ENCODE assay signal across 9 cellular contexts in the genomic region with DNA sequence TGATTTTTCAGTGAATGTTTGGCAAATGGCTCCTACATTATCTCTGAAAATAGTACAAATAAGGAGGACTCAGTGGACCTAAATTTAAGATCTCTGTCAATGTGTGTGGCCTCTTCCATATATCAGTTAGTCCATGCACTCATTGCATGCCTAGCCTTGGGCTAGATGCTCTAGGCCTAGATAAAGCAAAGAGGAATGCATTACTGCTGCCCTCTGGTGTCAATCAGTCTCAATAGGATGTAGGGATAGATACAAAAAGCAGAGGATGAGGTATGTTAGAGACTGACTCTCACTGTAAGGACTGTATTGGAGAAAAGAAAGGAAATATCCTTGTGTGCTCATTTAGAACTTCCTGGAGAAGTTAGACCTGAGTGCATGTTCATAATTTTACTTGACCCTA. TPM values are rescaled to one million over a fixed set of nuclear protein-coding genes. Genes with fewer than 3 reads are reported as not detected.
DNase-seq lines count a peak whose midpoint lies in the region; ATAC-seq and TF ChIP-seq lines count a peak whose summit lies in the region.
"Had no signal": no experiment of that assay in that cellular context is flagged by ENCODE, and none has a peak within 500 bp of the region (broad histone marks: within the 10 kb centered on the region; RNA-seq: fewer than 3 reads in every experiment).

No MANE protein-coding gene starts in this region.

- H3K27me3 Mint-ChIP-seq in HFFc6 (ENCODE audit: insufficient read depth) = no peaks in the 10 kb centered on the region

- H3K4me2 ChIP-seq in PC-9 = no peak overlapping the region

- H3K4me1 Mint-ChIP-seq in HFFc6 (ENCODE audit: low read depth) = no peaks in the 10 kb centered on the region
- H3K4me1 Mint-ChIP-seq: IgD-negative memory B cell had no signal

- H3K36me3 ChIP-seq in PC-9 (ENCODE audit: low read depth) = no peaks in the 10 kb centered on the region

- H4K20me1 ChIP-seq in PC-9 (ENCODE audit: insufficient read depth) = no peaks in the 10 kb centered on the region

- H3K27ac Mint-ChIP-seq in HFFc6 = no peak overlapping the region
- H3K27ac Mint-ChIP-seq: IgD-negative memory B cell had no signal

- no peak overlapping the region for H2AFZ ChIP-seq in PC-9

- no peak overlapping the region for H3K4me3 ChIP-seq in PC-9
- no peak overlapping the region for H3K4me3 ChIP-seq in retinal pigment epithelial cell (ENCODE audit: low read length)

- H3K36me3 Mint-ChIP-seq in HFFc6 (ENCODE audit: low read depth) = no peaks in the 10 kb centered on the region

- TF ChIP-seq CTCF in HFFc6 (IDR thresholded peaks at IDR 0.05) = no peak
- TF ChIP-seq CTCF in PC-9 (conservative IDR thresholded peaks at IDR 0.05) = peak; percentile 56
- peak; percentile 55 for TF ChIP-seq CTCF in foreskin keratinocyte (conservative IDR thresholded peaks at IDR 0.05)
- TF ChIP-seq CTCF in retinal pigment epithelial cell (conservative IDR thresholded peaks at IDR 0.05; ENCODE audit: low read depth, low read length) = peak; percentile 55

- no peaks in the 10 kb centered on the region for H3K79me2 ChIP-seq in PC-9 (ENCODE audit: low read depth)

- H3K4me1 ChIP-seq in PC-9 (replicated peaks; ENCODE audit: insufficient read depth) (no peaks in the 10 kb centered on the region; the same call in 1 of the 2 replicates), foreskin keratinocyte (peaks cover 7% of the 10 kb centered on the region)

- H3K27me3 ChIP-seq in PC-9 (ENCODE audit: insufficient read depth, low read depth) (no peaks in the 10 kb centered on the region), foreskin keratinocyte (no peaks in the 10 kb centered on the region)

- H3K4me3 Mint-ChIP-seq in HFFc6 = no peak overlapping the region
- H3K4me3 Mint-ChIP-seq: IgD-negative memory B cell had no signal

- DNase-seq in DMS153 treated with DMSO at 0.1 percent for 48 hours (lab: John Stamatoyannopoulos, UW; ENCODE audit: unreplicated experiment) (peak; percentile 65), HFFc6 (peak; percentile 2), PC-9 (peak in 1 of 2 experiments; percentile 45), foreskin keratinocyte (peak in 1 of 2 donors; percentile 48), retinal pigment epithelial cell (ENCODE audit: low read depth) (no peak), NCI-H187 treated with DMSO at 0.1 percent for 48 hours (lab: John Stamatoyannopoulos, UW) (no peak)

- POLR2A ChIA-PET in PC-9 (lab: Charles Lee; ENCODE audit: unreplicated experiment) = no interaction called here

- intact Hi-C loops in PC-9 (cut with micrococcal nuclease; ENCODE audit: unreplicated experiment) = loop anchor here (1.0 kb wide), 1 partner anchor 307 kb away; no protein-coding TSS in a partner anchor

- H3K9me3 Mint-ChIP-seq in HFFc6 = peaks cover 32% of the 10 kb centered on the region

- H3K9me2 ChIP-seq in PC-9 (ENCODE audit: insufficient read depth) = no peaks in the 10 kb centered on the region

- H3K9me3 ChIP-seq in PC-9 (ENCODE audit: insufficient read depth, low read depth) = no peaks in the 10 kb centered on the region

- no peak overlapping the region for H3K27ac ChIP-seq in PC-9
- no peak overlapping the region for H3K27ac ChIP-seq in foreskin keratinocyte

- BruUV-seq in PC-9 (replicated peaks; lab: Mats Ljungman, UMichigan) = no TSS peak

- CTCF ChIA-PET in PC-9 (lab: Charles Lee) = no interaction called here

- H3F3A ChIP-seq in PC-9 (ENCODE audit: insufficient read depth, low read depth) = no peaks in the 10 kb centered on the region

- ATAC-seq in foreskin keratinocyte = peak; percentile 47
- no peak for ATAC-seq in GM21529 (IDR thresholded peaks at IDR 0.05; ENCODE audit: unreplicated experiment)
- no peak for ATAC-seq in HG03342 (IDR thresholded peaks at IDR 0.05; ENCODE audit: unreplicated experiment)

RNA-seq across cellular contexts. Expression of a gene that starts 42.0 kb away (rescaled TPM):
- total RNA-seq in HFFc6 (2021; fragmentation: NEBNext Ultra II Directional; extraction: Animal tissue kit (Norgen Biotek cat#: 25700)) = not detected
- not detected in 2 replicates for total RNA-seq in PC-9 (2021)
- total RNA-seq in foreskin keratinocyte = not detected in 2 replicates
- not detected in 2 replicates for polyA plus RNA-seq in foreskin keratinocyte
- polyA plus RNA-seq: IgD-negative memory B cell had no signal

RNA-seq across cellular contexts. Expression of a gene that starts 52.4 kb away (rescaled TPM):
- total RNA-seq in HFFc6 (2021; fragmentation: NEBNext Ultra II Directional; extraction: Animal tissue kit (Norgen Biotek cat#: 25700)) = not detected
- not detected in 2 replicates for total RNA-seq in PC-9 (2021)
- not detected in 2 replicates for total RNA-seq in foreskin keratinocyte
- not detected in 2 replicates for polyA plus RNA-seq in foreskin keratinocyte

Comparison
In these comparisons a context has a peak if more than half of its experiments do, and no peak if none do; other contexts are left out.
1. DNase-seq: peak in DMS153 treated with DMSO at 0.1 percent for 48 hours (single experiment) and HFFc6 (single experiment); none in retinal pigment epithelial cell (single experiment) and NCI-H187 treated with DMSO at 0.1 percent for 48 hours (single experiment).